In the genomic region with DNA sequence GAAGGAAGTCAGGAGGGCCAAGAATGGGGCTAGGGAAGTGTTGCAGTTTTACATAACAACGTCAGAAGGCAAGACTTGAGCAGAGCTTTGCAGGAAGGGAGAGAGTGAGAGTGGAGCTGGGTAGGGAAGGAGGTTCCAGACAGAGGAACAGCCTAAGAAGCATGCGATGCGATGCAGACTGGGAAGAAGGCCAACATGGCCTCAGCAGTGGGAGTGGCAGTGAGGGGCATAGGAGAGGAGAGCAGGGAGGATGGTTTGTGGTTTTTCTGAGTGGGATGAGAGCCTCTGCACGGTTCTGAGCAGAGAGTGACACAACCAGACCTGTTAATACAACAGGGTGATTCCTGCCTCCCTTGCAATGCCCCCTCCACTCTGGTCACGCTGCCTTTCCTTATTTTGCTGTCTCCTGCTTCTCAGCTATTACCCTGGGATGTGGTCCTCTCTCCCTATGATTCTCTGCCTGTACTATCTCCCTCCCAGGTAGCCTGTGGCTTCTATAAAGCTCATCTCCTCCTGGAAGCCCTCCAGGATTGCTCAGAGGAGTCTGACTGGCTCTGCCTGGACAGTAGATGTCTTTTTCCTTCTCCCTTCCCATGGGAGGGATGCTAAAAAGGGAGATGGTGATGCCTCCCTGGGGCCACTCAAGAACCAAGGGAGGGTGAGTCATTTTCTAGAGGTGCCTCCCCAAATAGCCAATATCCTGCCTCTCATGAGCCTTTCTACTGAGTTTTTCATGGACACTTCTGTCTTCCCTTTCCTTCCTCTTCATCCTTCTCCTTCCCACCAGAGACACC, we compare ENCODE assay signal across 1 cellular context.
TF ChIP-seq lines count a peak whose summit lies in the region.

No MANE protein-coding gene starts in this region.

TF ChIP-seq in WTC11, 78 proteins besides CTCF, POLR2A, EP300 and RAD21 (continued from another document):
- TF ChIP-seq, protein P1, sequence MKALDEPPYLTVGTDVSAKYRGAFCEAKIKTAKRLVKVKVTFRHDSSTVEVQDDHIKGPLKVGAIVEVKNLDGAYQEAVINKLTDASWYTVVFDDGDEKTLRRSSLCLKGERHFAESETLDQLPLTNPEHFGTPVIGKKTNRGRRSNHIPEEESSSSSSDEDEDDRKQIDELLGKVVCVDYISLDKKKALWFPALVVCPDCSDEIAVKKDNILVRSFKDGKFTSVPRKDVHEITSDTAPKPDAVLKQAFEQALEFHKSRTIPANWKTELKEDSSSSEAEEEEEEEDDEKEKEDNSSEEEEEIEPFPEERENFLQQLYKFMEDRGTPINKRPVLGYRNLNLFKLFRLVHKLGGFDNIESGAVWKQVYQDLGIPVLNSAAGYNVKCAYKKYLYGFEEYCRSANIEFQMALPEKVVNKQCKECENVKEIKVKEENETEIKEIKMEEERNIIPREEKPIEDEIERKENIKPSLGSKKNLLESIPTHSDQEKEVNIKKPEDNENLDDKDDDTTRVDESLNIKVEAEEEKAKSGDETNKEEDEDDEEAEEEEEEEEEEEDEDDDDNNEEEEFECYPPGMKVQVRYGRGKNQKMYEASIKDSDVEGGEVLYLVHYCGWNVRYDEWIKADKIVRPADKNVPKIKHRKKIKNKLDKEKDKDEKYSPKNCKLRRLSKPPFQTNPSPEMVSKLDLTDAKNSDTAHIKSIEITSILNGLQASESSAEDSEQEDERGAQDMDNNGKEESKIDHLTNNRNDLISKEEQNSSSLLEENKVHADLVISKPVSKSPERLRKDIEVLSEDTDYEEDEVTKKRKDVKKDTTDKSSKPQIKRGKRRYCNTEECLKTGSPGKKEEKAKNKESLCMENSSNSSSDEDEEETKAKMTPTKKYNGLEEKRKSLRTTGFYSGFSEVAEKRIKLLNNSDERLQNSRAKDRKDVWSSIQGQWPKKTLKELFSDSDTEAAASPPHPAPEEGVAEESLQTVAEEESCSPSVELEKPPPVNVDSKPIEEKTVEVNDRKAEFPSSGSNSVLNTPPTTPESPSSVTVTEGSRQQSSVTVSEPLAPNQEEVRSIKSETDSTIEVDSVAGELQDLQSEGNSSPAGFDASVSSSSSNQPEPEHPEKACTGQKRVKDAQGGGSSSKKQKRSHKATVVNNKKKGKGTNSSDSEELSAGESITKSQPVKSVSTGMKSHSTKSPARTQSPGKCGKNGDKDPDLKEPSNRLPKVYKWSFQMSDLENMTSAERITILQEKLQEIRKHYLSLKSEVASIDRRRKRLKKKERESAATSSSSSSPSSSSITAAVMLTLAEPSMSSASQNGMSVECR (CRISPR knock-in tag; IDR thresholded peaks at IDR 0.05; ENCODE audit: borderline replicate concordance): no peak
- no peak for TF ChIP-seq ZNF263 (CRISPR knock-in tag; IDR thresholded peaks at IDR 0.05; ENCODE audit: low read depth)
- no peak for TF ChIP-seq JUN (CRISPR knock-in tag; IDR thresholded peaks at IDR 0.05)
TF ChIP-seq in WTC11: peak in this region for 0.
